Comparison of ENCODE assay signal across 6 cellular contexts in genomic region chr7:141737118-141737835, GRCh38. TPM values are rescaled to one million over a fixed set of nuclear protein-coding genes. Genes with fewer than 3 reads are reported as not detected.
A peak's percentile ranks its signal among the peaks of the same experiment; 100 is the strongest.
DNase-seq lines count a peak whose midpoint lies in the region; ATAC-seq and TF ChIP-seq lines count a peak whose summit lies in the region.

No MANE protein-coding gene starts in this region.

- H3K27ac Mint-ChIP-seq in central memory CD8-positive, alpha-beta T cell (ENCODE audit: low read depth), result peak overlapping the region; percentile 100

- no peak for TF ChIP-seq POLR2A in ovary (IDR thresholded peaks at IDR 0.05)

- H3K9me3 Mint-ChIP-seq in central memory CD8-positive, alpha-beta T cell, result no peaks in the 10 kb centered on the region

- DNase-seq in Caki2 (ENCODE audit: low read depth) (peak; percentile 6), NCI-H146 (lab: John Stamatoyannopoulos, UW) (peak; percentile 69), ovary (peak in 1 of 5 donors; percentile 22)
- peak in 1 of 2 donors; percentile 21 for DNase-seq in central memory CD8-positive, alpha-beta T cell (ENCODE audit: low spot score in 2 of 2)

- H3K4me3 Mint-ChIP-seq in central memory CD8-positive, alpha-beta T cell, result peak overlapping the region; percentile 96

- H3K4me1 ChIP-seq in ovary (ENCODE audit: insufficient read depth), result peaks cover 4% of the 10 kb centered on the region

- ATAC-seq in central memory CD8-positive, alpha-beta T cell (replicated peaks; ENCODE audit: extremely low read depth, poor library complexity, severe bottlenecking), result peak; percentile 35
- ATAC-seq in GM18511 (IDR thresholded peaks at IDR 0.05; ENCODE audit: unreplicated experiment), result no peak
- ATAC-seq in GM18868 (IDR thresholded peaks at IDR 0.05; ENCODE audit: unreplicated experiment), result no peak

- peak overlapping the region; percentile 46 to 77 for H3K27ac ChIP-seq in ovary

- TF ChIP-seq CTCF in ovary (IDR thresholded peaks at IDR 0.05), result no peak

- TF ChIP-seq EP300 in ovary (IDR thresholded peaks at IDR 0.05), result no peak

- 51 to 69% (median 62%) methylated on average over 11 of the region's 11 CpGs for WGBS in ovary, 3 donors

- no peaks in the 10 kb centered on the region for H3K27me3 ChIP-seq in ovary

- H3K27me3 Mint-ChIP-seq in central memory CD8-positive, alpha-beta T cell, result no peaks in the 10 kb centered on the region

- H3K36me3 ChIP-seq in ovary, result no peaks in the 10 kb centered on the region

- peak overlapping the region; percentile 89 for H3K4me3 ChIP-seq in ovary

- no peaks in the 10 kb centered on the region for H3K9me3 ChIP-seq in ovary

- peaks cover 34% of the 10 kb centered on the region for H3K4me1 Mint-ChIP-seq in central memory CD8-positive, alpha-beta T cell

- intact Hi-C loops in ovary (cut with DNase I), result no loop called here

- H3K36me3 Mint-ChIP-seq in central memory CD8-positive, alpha-beta T cell (ENCODE audit: insufficient read depth), result peaks cover 25% of the 10 kb centered on the region

- in situ Hi-C loops in Caki2 (cut with HindIII; ENCODE audit: low pct_unique_long_range_greater_than_20kb, low sequenced_read_pairs), result no loop called here

RNA-seq across cellular contexts. Expression of gene SSBP1, which starts 0.9 kb away (rescaled TPM):
- total RNA-seq in Caki2 (2014; rRNA removed; shearing (Covaris generic); ENCODE audit: low replicate concordance), result 197 and 231 TPM in 2 replicates
- 100 to 1,000 TPM in 1 of 7 donors, 10 to 100 TPM in 6; 79.3 to 109 (median 91.4) TPM for total RNA-seq in ovary
- polyA plus RNA-seq in ovary, result 100 to 1,000 TPM; 142 to 228 TPM

RNA-seq across cellular contexts. Expression of gene TAS2R3, which starts 26.6 kb away (rescaled TPM):
- not detected in 2 replicates for total RNA-seq in Caki2 (2014; rRNA removed; shearing (Covaris generic); ENCODE audit: low replicate concordance)
- 1 to 10 TPM; 1.2 to 4.9 (median 3.5) TPM for total RNA-seq in ovary
- under 1 TPM; 0.17 to 0.92 TPM for polyA plus RNA-seq in ovary

RNA-seq across cellular contexts. Expression of gene WEE2, which starts 29.1 kb away (rescaled TPM):
- not detected in 2 replicates for total RNA-seq in Caki2 (2014; rRNA removed; shearing (Covaris generic); ENCODE audit: low replicate concordance)
- under 1 TPM in 3 of 7 donors, not detected in 4; 0.07 to 0.27 (median 0.20) TPM for total RNA-seq in ovary
- under 1 TPM in 1 of 2 donors, not detected in 1; 0.11 TPM for polyA plus RNA-seq in ovary

RNA-seq across cellular contexts. Expression of gene DENND11, which starts 35.3 kb away (rescaled TPM):
- 1.6 and 1.7 TPM in 2 replicates for total RNA-seq in Caki2 (2014; rRNA removed; shearing (Covaris generic); ENCODE audit: low replicate concordance)
- 10 to 100 TPM in 6 of 7 donors, 1 to 10 TPM in 1; 8.9 to 15.7 (median 13.0) TPM for total RNA-seq in ovary
- 10 to 100 TPM in 1 of 2 donors, 1 to 10 TPM in 1; 6.0 to 13.2 TPM for polyA plus RNA-seq in ovary

RNA-seq across cellular contexts. Expression of gene TAS2R4, which starts 39.2 kb away (rescaled TPM):
- total RNA-seq in Caki2 (2014; rRNA removed; shearing (Covaris generic); ENCODE audit: low replicate concordance), result not detected in 2 replicates
- 1 to 10 TPM; 1.3 to 2.7 (median 2.0) TPM for total RNA-seq in ovary
- 1 to 10 TPM in 1 of 2 donors, under 1 TPM in 1; 0.34 to 1.5 TPM for polyA plus RNA-seq in ovary
